ENCODE assay signal across 8 cellular contexts in genomic region chr16:57519796-57520360, GRCh38. TPM values are rescaled to one million over a fixed set of nuclear protein-coding genes. Genes with fewer than 3 reads are reported as not detected.
DNase-seq lines count a peak whose midpoint lies in the region; ATAC-seq and TF ChIP-seq lines count a peak whose summit lies in the region.

No MANE protein-coding gene starts in this region.

- no peak overlapping the region for H3K4me2 ChIP-seq in OCI-LY7 (ENCODE audit: low read length)

- H2AFZ ChIP-seq in OCI-LY7 (ENCODE audit: low read length) = no peak overlapping the region

- TF ChIP-seq CTCF in OCI-LY7 (conservative IDR thresholded peaks at IDR 0.05; ENCODE audit: low read length) = peak; percentile 99
- peak; percentile 90 to 96 (median 92) for TF ChIP-seq CTCF in esophagus squamous epithelium (IDR thresholded peaks at IDR 0.05)
- TF ChIP-seq CTCF in nephron progenitor cell (IDR thresholded peaks at IDR 0.05) = peak; percentile 98

- 54 to 57% methylated on average over 6 of the region's 10 CpGs for WGBS in esophagus squamous epithelium, 2 donors

- no peaks in the 10 kb centered on the region for H3K9me3 Mint-ChIP-seq in nephron progenitor cell

- no peak for TF ChIP-seq POLR2A in esophagus squamous epithelium (IDR thresholded peaks at IDR 0.05)

- H3K4me1 ChIP-seq in OCI-LY7 (ENCODE audit: insufficient read depth, low read length, poor library complexity, severe bottlenecking) (peaks cover 21% of the 10 kb centered on the region), esophagus squamous epithelium (peaks cover 3 to 8% (median 5%) of the 10 kb centered on the region in 3 donors)

- H3K9me2 ChIP-seq in OCI-LY7 (ENCODE audit: insufficient read depth, low read length) = no peaks in the 10 kb centered on the region

- H3K4me3 Mint-ChIP-seq in nephron progenitor cell = no peak overlapping the region

- intact Hi-C loops in OCI-LY7 (cut with micrococcal nuclease; ENCODE audit: unreplicated experiment) = loop anchor here (1.0 to 5.0 kb wide), 3 partner anchors 43 to 220 kb away; no protein-coding TSS in a partner anchor
- intact Hi-C loops in esophagus squamous epithelium (cut with DNase I) = loop anchor here (10.0 kb wide), 2 partner anchors 45 to 215 kb away; no protein-coding TSS in a partner anchor

- peaks cover 16% of the 10 kb centered on the region for H3K36me3 Mint-ChIP-seq in nephron progenitor cell (ENCODE audit: low read depth)

- no peaks in the 10 kb centered on the region for H4K20me1 ChIP-seq in OCI-LY7 (ENCODE audit: insufficient read depth, low read length)

- no peak overlapping the region for H3K4me3 ChIP-seq in OCI-LY7 (ENCODE audit: low read depth, low read length, poor library complexity, severe bottlenecking)
- H3K4me3 ChIP-seq in esophagus squamous epithelium = no peak overlapping the region

- H3K27me3 ChIP-seq in esophagus squamous epithelium = no peaks in the 10 kb centered on the region

- H3K36me3 ChIP-seq in OCI-LY7 (ENCODE audit: insufficient read depth, low read length) (no peaks in the 10 kb centered on the region), esophagus squamous epithelium (peaks cover 0 to 34% (median 6%) of the 10 kb centered on the region in 3 donors)

- no peaks in the 10 kb centered on the region for H3K27me3 Mint-ChIP-seq in nephron progenitor cell (ENCODE audit: low read depth, poor library complexity)

- H3K9me3 ChIP-seq in OCI-LY7 (ENCODE audit: low read length) (no peaks in the 10 kb centered on the region), esophagus squamous epithelium (no peaks in the 10 kb centered on the region)

- H3K4me1 Mint-ChIP-seq in nephron progenitor cell = peaks cover 10% of the 10 kb centered on the region

- BruUV-seq in OCI-LY7 (replicated peaks; lab: Mats Ljungman, UMichigan) = no TSS peak

- H3K27ac Mint-ChIP-seq in nephron progenitor cell = no peak overlapping the region

- peak; percentile 63 for ATAC-seq in HG02610 (IDR thresholded peaks at IDR 0.05; ENCODE audit: unreplicated experiment)
- peak; percentile 91 for ATAC-seq in stimulated activated naive CD8-positive, alpha-beta T cell treated with anti-CD3 and anti-CD28 coated beads, Interleukin-15, Interleukin-2, amounts not matched to agents 100 U/mL and 50 U/mL, for 24 hours

- CTCF ChIA-PET in OCI-LY7 (lab: Charles Lee; ENCODE audit: unreplicated experiment) = interaction anchor here (0.8 kb wide), 1 partner anchor 101 kb away, joined by 4 read pairs; no protein-coding TSS in a partner anchor

- POLR2A ChIA-PET in OCI-LY7 (lab: Charles Lee) = interaction anchor here (0.6 to 0.8 kb wide), 2 partner anchors 170 to 214 kb away, joined by 3 to 4 read pairs; no protein-coding TSS in a partner anchor

- DNase-seq in NCI-H2029 (lab: John Stamatoyannopoulos, UW) (peak; percentile 23), NCI-H2029 treated with DMSO at 0.1 percent for 48 hours (lab: John Stamatoyannopoulos, UW) (no peak), OCI-LY7 (ENCODE audit: low spot score) (peak; percentile 79), esophagus squamous epithelium (lab: John Stamatoyannopoulos, UW) (no peak), nephron progenitor cell (peak; percentile 88)
- DNase-seq in activated T-cell treated with anti-CD3 and anti-CD28 coated beads, Interleukin-2, amount 50 U/mL, for 1 hour = peak; percentile 85
- peak; percentile 89 for DNase-seq in stimulated activated naive CD8-positive, alpha-beta T cell treated with anti-CD3 and anti-CD28 coated beads, Interleukin-15, Interleukin-2, amounts not matched to agents 100 U/mL and 50 U/mL, for 24 hours

- H3K27ac ChIP-seq in OCI-LY7 (ENCODE audit: low read depth, low read length, poor library complexity, severe bottlenecking) (no peak overlapping the region), esophagus squamous epithelium (no peak overlapping the region)

- H3K79me2 ChIP-seq in OCI-LY7 (ENCODE audit: insufficient read depth, low read depth, low read length) = no peaks in the 10 kb centered on the region

RNA-seq across cellular contexts. Expression of gene CCDC102A, which starts 16.5 kb away (rescaled TPM):
- 4.2 and 4.8 TPM in 2 replicates for total RNA-seq in OCI-LY7 (2014; rRNA removed; shearing (Covaris generic))
- 6.7 and 7.1 TPM in 2 replicates for total RNA-seq in OCI-LY7 (2022)
- 10 to 100 TPM in 1 of 4 donors, 1 to 10 TPM in 3; 3.5 to 10.9 (median 6.9) TPM for total RNA-seq in esophagus squamous epithelium

RNA-seq across cellular contexts. Expression of gene ADGRG5, which starts 22.6 kb away (rescaled TPM):
- total RNA-seq in OCI-LY7 (2014; rRNA removed; shearing (Covaris generic)) = 0.39 TPM in 1 of 2 replicates, not detected in the other
- total RNA-seq in OCI-LY7 (2022) (0.37 and 1.3 TPM in 2 replicates), esophagus squamous epithelium (1 to 10 TPM in 2 of 4 donors, under 1 TPM in 2; 0.34 to 1.3 (median 0.91) TPM)

RNA-seq across cellular contexts. Expression of gene DOK4, which starts 33.6 kb away (rescaled TPM):
- total RNA-seq in OCI-LY7 (2014; rRNA removed; shearing (Covaris generic)) = 0.09 and 0.13 TPM in 2 replicates
- total RNA-seq in OCI-LY7 (2022) (1.0 and 1.1 TPM in 2 replicates), esophagus squamous epithelium (10 to 100 TPM; 20.7 to 42.7 (median 28.8) TPM)

RNA-seq across cellular contexts. Expression of gene POLR2C, which starts 57.4 kb away (rescaled TPM):
- total RNA-seq in OCI-LY7 (2014; rRNA removed; shearing (Covaris generic)) = 98.1 and 101 TPM in 2 replicates
- total RNA-seq in OCI-LY7 (2022) = 51.3 and 52.3 TPM in 2 replicates
- total RNA-seq in esophagus squamous epithelium = 10 to 100 TPM; 58.8 to 86.8 (median 71.1) TPM

Comparison
In these comparisons a context has a peak if more than half of its experiments do, and no peak if none do; other contexts are left out.
1. DNase-seq: peak in NCI-H2029 (single experiment), OCI-LY7 (single experiment), activated T-cell treated with anti-CD3 and anti-CD28 coated beads, Interleukin-2, amount 50 U/mL, for 1 hour (single experiment), nephron progenitor cell (single experiment) and stimulated activated naive CD8-positive, alpha-beta T cell treated with anti-CD3 and anti-CD28 coated beads, Interleukin-15, Interleukin-2, amounts not matched to agents 100 U/mL and 50 U/mL, for 24 hours (single experiment); none in NCI-H2029 treated with DMSO at 0.1 percent for 48 hours (single experiment) and esophagus squamous epithelium (single experiment).
2. RNA of gene DOK4, which starts 33.6 kb away (total RNA-seq): 20.7 to 42.7 TPM in esophagus squamous epithelium; 0.09 to 1.1 TPM in OCI-LY7; every median in the first group is over 10 times any median in the second.
3. Peak in every context shown above with its lines, with median percentiles within 50 percentile points of each other: CTCF ChIP-seq.